ENCODE assay signal across 24 cellular contexts in the genomic region with DNA sequence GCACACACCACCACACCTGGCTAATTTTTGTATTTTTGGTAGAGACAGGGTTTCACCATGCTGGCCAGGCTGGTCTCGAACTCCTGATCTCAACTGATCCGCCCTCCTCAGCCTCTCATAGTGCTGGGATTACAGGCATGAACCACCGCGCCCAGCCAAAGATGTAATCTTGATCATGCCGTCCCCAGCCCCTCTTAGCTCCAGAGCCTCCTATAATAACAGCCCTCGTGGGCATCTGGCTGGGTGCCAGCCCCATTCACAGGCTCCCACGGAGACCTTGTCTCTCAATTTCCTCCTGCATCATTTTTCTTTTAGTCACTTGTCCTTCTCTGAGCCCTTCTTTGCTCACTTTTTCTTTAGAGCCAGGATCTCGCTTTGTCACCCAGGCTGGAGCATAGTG.
"Had no signal": no experiment of that assay in that cellular context is flagged by ENCODE, and none has a peak within 500 bp of the region (broad histone marks: within the 10 kb centered on the region; RNA-seq: fewer than 3 reads in every experiment).

No MANE protein-coding gene starts in this region.

- H3K36me3 ChIP-seq: brain microvascular endothelial cell had no signal

- H3K4me2 ChIP-seq: hepatocyte had no signal

- DNase-seq: activated CD4-positive, alpha-beta T cell treated with anti-CD3 and anti-CD28 coated beads for 48 hours; activated CD4-positive, alpha-beta T cell treated with anti-CD3 and anti-CD28 coated beads, Interleukin-2, amount 50 U/mL, for 48 hours; activated CD8-positive, alpha-beta memory T cell treated with anti-CD3 and anti-CD28 coated beads for 24 hours; activated gamma-delta T cell; activated naive CD4-positive, alpha-beta T cell treated with anti-CD3 and anti-CD28 coated beads, Interleukin-2, amount 10 ng/mL, durations not matched to agents 7 days and 5 days; activated naive CD8-positive, alpha-beta T cell treated with anti-CD3 and anti-CD28 coated beads, Interleukin-2, amount 10 ng/mL, durations not matched to agents 7 days and 5 days; amniotic stem cell; brain microvascular endothelial cell; caudate nucleus; islet precursor cell; left ventricle myocardium superior; occipital lobe; stimulated activated CD4-positive, alpha-beta T cell treated with anti-CD3 and anti-CD28 coated beads, Interleukin-15, amount 100 ng/mL, for 24 hours; stimulated activated CD4-positive, alpha-beta T cell treated with anti-CD3 and anti-CD28 coated beads, Interleukin-2, amount 100 ng/mL, for 24 hours; stimulated activated naive CD4-positive, alpha-beta T cell treated with Interleukin-2 at 50 U/mL for 16 hours; T1000; WERI-Rb-1 had no signal

- H3K79me2 ChIP-seq: hepatocyte, parathyroid adenoma had no signal

- H3K27ac Mint-ChIP-seq: activated naive CD4-positive, alpha-beta T cell treated with anti-CD3 and anti-CD28 coated beads, Interleukin-2, amount 10 ng/mL, durations not matched to agents 7 days and 5 days; activated naive CD8-positive, alpha-beta T cell treated with anti-CD3 and anti-CD28 coated beads, Interleukin-2, amount 10 ng/mL, durations not matched to agents 7 days and 5 days; activated T-helper 1 cell treated with anti-CD3 and anti-CD28 coated beads, Interleukin-12 subunit alpha, Interleukin-12 subunit beta, Interleukin-2, Interleukin-4 antibody, amounts not matched to agents 30 ng/mL and 10 ng/mL and 1 ng/mL, durations not matched to agents 14 hours and 24 hours and 36 hours had no signal

- H3K9me3 Mint-ChIP-seq: activated naive CD4-positive, alpha-beta T cell treated with anti-CD3 and anti-CD28 coated beads, Interleukin-2, amount 10 ng/mL, durations not matched to agents 7 days and 5 days; activated naive CD8-positive, alpha-beta T cell treated with anti-CD3 and anti-CD28 coated beads, Interleukin-2, amount 10 ng/mL, durations not matched to agents 7 days and 5 days; activated T-helper 1 cell treated with anti-CD3 and anti-CD28 coated beads, Interleukin-12 subunit alpha, Interleukin-12 subunit beta, Interleukin-2, Interleukin-4 antibody, amounts not matched to agents 30 ng/mL and 10 ng/mL and 1 ng/mL, durations not matched to agents 14 hours and 24 hours and 36 hours had no signal

- H3K27ac ChIP-seq: brain microvascular endothelial cell, gastroesophageal sphincter, hepatocyte, parathyroid adenoma, right atrium auricular region, tibial nerve, WERI-Rb-1 had no signal

- H3K4me1 ChIP-seq: gastroesophageal sphincter, right atrium auricular region, tibial nerve had no signal

- H3K27me3 ChIP-seq: brain microvascular endothelial cell, gastroesophageal sphincter, hepatocyte, right atrium auricular region, tibial nerve had no signal

- H2AFZ ChIP-seq: hepatocyte, parathyroid adenoma had no signal

- H3K4me3 Mint-ChIP-seq: activated naive CD4-positive, alpha-beta T cell treated with anti-CD3 and anti-CD28 coated beads, Interleukin-2, amount 10 ng/mL, durations not matched to agents 7 days and 5 days; activated naive CD8-positive, alpha-beta T cell treated with anti-CD3 and anti-CD28 coated beads, Interleukin-2, amount 10 ng/mL, durations not matched to agents 7 days and 5 days; activated T-helper 1 cell treated with anti-CD3 and anti-CD28 coated beads, Interleukin-12 subunit alpha, Interleukin-12 subunit beta, Interleukin-2, Interleukin-4 antibody, amounts not matched to agents 30 ng/mL and 10 ng/mL and 1 ng/mL, durations not matched to agents 14 hours and 24 hours and 36 hours had no signal

- H3K4me3 ChIP-seq: gastroesophageal sphincter, hepatocyte, right atrium auricular region, tibial nerve had no signal

- H3K4me1 Mint-ChIP-seq: activated naive CD4-positive, alpha-beta T cell treated with anti-CD3 and anti-CD28 coated beads, Interleukin-2, amount 10 ng/mL, durations not matched to agents 7 days and 5 days had no signal

- ATAC-seq: activated CD4-positive, CD25-positive, alpha-beta regulatory T cell treated with anti-CD3 and anti-CD28 coated beads, Interleukin-2, amount 50 U/mL, for 24 hours; gastroesophageal sphincter; left ventricle myocardium superior had no signal

- H3K27me3 Mint-ChIP-seq: activated naive CD4-positive, alpha-beta T cell treated with anti-CD3 and anti-CD28 coated beads, Interleukin-2, amount 10 ng/mL, durations not matched to agents 7 days and 5 days; activated naive CD8-positive, alpha-beta T cell treated with anti-CD3 and anti-CD28 coated beads, Interleukin-2, amount 10 ng/mL, durations not matched to agents 7 days and 5 days had no signal

- H3K9me3 ChIP-seq: gastroesophageal sphincter, right atrium auricular region, tibial nerve had no signal
